In genomic region chr10:89427629-89428028, GRCh38 we compare ENCODE assay signal across 1 cellular context.
TF ChIP-seq lines count a peak whose summit lies in the region.

No MANE protein-coding gene starts in this region.

TF ChIP-seq in endothelial cell of umbilical vein, 7 proteins besides CTCF, POLR2A, EP300 and RAD21 (continued from another document):
- peak; percentile 2 for TF ChIP-seq GATA2 (IDR thresholded peaks at IDR 0.05; ENCODE audit: insufficient read depth, insufficient read length, low read depth, low read length)
